10 cellular contexts compared by ENCODE assay signal in the genomic region with DNA sequence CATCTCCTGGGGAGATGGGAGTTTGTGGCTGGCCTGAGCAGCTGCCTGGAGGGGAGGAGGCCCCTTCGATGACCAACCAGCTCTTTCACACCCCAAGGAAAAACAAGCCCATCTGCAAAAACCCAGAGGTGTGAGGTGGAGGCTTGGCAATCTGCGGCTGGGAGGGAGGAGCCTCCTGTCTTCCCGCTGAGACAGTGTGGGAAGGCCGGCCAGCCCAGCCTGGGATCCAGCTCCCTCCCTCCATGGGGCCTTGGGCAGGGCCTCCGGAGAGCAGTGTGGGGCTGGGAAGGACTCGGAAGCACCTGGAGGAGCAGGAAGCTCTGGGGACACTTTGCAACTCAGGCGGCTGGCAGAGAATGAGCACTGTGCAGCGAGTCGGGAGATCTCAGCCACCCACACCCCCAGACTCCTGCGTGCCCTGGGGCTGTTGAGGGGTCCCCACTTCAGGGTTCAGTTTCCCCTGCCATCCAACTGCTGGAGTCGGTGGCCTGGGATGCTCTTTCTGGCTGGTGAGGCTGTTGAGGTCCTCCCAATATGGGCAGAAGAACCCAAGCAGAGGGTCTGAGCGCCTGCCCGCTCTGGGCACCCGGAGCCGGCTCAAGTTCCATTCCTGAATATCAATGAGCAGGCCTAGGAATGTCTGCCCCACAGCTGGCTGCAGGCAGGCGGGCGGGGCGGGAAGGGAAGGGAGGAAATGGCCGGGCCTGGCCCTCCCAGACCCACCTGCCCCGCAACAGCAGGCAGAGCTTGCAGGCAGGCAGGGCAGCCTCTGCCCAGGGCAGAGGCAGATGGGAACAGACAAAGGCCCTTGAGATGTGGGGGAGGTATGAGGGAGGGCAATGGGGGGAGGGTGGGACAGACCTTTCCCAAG.
DNase-seq lines count a peak whose midpoint lies in the region; ATAC-seq and TF ChIP-seq lines count a peak whose summit lies in the region.
"Had no signal": no experiment of that assay in that cellular context is flagged by ENCODE, and none has a peak within 500 bp of the region (broad histone marks: within the 10 kb centered on the region; RNA-seq: fewer than 3 reads in every experiment).

No MANE protein-coding gene starts in this region.

- in situ Hi-C loops in KBM-7 (cut with MboI; ENCODE audit: low pct_unique_long_range_greater_than_20kb, low sequenced_read_pairs) = no loop called here

- WGBS in body of pancreas, 2 donors = 40 to 45% methylated on average over 1 to 16 of the region's 20 CpGs

- H3K4me3 ChIP-seq in rectal smooth muscle tissue (ENCODE audit: low read length) = no peak overlapping the region
- no peak overlapping the region for H3K4me3 ChIP-seq in body of pancreas
- H3K4me3 ChIP-seq: right lobe of liver had no signal

- H3K9ac ChIP-seq in rectal smooth muscle tissue (ENCODE audit: low read length) = no peak overlapping the region

- peaks cover 18% of the 10 kb centered on the region for H3K4me1 ChIP-seq in rectal smooth muscle tissue (ENCODE audit: control insufficient read depth, insufficient read depth, low read length)
- H3K4me1 ChIP-seq in body of pancreas = no peaks in the 10 kb centered on the region
- H3K4me1 ChIP-seq: right lobe of liver had no signal

- H3K9me3 ChIP-seq in body of pancreas = no peaks in the 10 kb centered on the region
- H3K9me3 ChIP-seq: right lobe of liver had no signal

- H3K36me3 ChIP-seq in rectal smooth muscle tissue (ENCODE audit: control insufficient read depth, insufficient read depth, low read length) (no peaks in the 10 kb centered on the region), body of pancreas (replicated peaks in 1 of 2; ENCODE audit: insufficient read depth in 1 of 2, low read depth in 2 of 2) (no peaks in the 10 kb centered on the region)
- H3K36me3 ChIP-seq: right lobe of liver had no signal

- H3K27me3 ChIP-seq in rectal smooth muscle tissue (ENCODE audit: control insufficient read depth, insufficient read depth, low read length) = no peaks in the 10 kb centered on the region
- no peaks in the 10 kb centered on the region for H3K27me3 ChIP-seq in body of pancreas
- H3K27me3 ChIP-seq: right lobe of liver had no signal

- no peak for TF ChIP-seq CTCF in body of pancreas (IDR thresholded peaks at IDR 0.05)

- ATAC-seq in SK-N-SH treated with all-trans-retinoic acid at 6 μM for 48 hours (peak; percentile 46), body of pancreas (no peak), HG03442 (IDR thresholded peaks at IDR 0.05; ENCODE audit: unreplicated experiment) (no peak)
- ATAC-seq: right lobe of liver had no signal

- intact Hi-C loops in body of pancreas (cut with DNase I) = no loop called here

- peak overlapping the region; percentile 61 for H3K27ac ChIP-seq in rectal smooth muscle tissue (ENCODE audit: low read depth, low read length)
- no peak overlapping the region for H3K27ac ChIP-seq in body of pancreas
- H3K27ac ChIP-seq: right lobe of liver had no signal

- no peak for TF ChIP-seq POLR2A in body of pancreas (IDR thresholded peaks at IDR 0.05)

- peak; percentile 34 for DNase-seq in ELR (ENCODE audit: low read depth)
- DNase-seq in glomerular visceral epithelial cell (ENCODE audit: extremely low spot score) = peak; percentile 31
- DNase-seq in KBM-7 = no peak
- DNase-seq in body of pancreas = no peak
- DNase-seq in stimulated activated CD4-positive, alpha-beta T cell treated with anti-CD3 and anti-CD28 coated beads, Interleukin-4, amount 100 ng/mL, for 4 hours = no peak
- DNase-seq: right lobe of liver; stimulated activated naive CD8-positive, alpha-beta T cell treated with anti-CD3 and anti-CD28 coated beads, Interleukin-15, amount 100 ng/mL, for 72 hours had no signal

TF ChIP-seq in SK-N-SH treated with all-trans-retinoic acid at 6 μM for 48 hours, 23 proteins besides CTCF, POLR2A, EP300 and RAD21:
- TF ChIP-seq BACH2 (CRISPR knock-in tag; IDR thresholded peaks at IDR 0.05; ENCODE audit: borderline replicate concordance) = no peak
- no peak for TF ChIP-seq ZC3H10 (CRISPR knock-in tag; IDR thresholded peaks at IDR 0.05)
TF ChIP-seq in SK-N-SH treated with all-trans-retinoic acid at 6 μM for 48 hours: peak in this region for 0.

Comparison
In these comparisons a context has a peak if more than half of its experiments do, and no peak if none do; other contexts are left out.
1. DNase-seq: peak in ELR (single experiment) and glomerular visceral epithelial cell (single experiment); none in KBM-7 (single experiment), body of pancreas (0 of 4) and stimulated activated CD4-positive, alpha-beta T cell treated with anti-CD3 and anti-CD28 coated beads, Interleukin-4, amount 100 ng/mL, for 4 hours (0 of 2).